Comparison of ENCODE assay signal across 1 cellular context in the genomic region with DNA sequence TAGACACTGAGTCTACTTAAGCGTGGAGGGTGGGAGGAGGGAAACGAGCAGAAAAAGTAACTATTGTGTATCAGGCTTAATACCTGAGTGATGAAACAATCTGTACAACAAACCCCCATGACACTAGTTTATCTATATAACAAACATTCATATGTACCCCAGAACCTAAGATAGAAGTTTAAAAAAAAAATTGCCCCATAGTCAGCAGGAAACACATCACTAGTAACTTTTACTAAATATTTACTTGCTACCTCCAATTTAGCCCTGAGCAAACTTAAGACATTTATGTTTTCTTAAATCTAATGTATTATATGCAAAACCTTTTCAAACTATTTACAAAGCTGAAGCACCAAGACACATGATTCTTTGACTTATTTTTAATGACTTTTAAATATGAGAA.
TF ChIP-seq lines count a peak whose summit lies in the region.

No MANE protein-coding gene starts in this region.

TF ChIP-seq in GM12878, 131 proteins besides CTCF, POLR2A, EP300 and RAD21:
- no peak for TF ChIP-seq E2F8 (IDR thresholded peaks at IDR 0.05; ENCODE audit: low read depth, partially characterized antibody)
- no peak for TF ChIP-seq TAF1 (IDR thresholded peaks at IDR 0.05; ENCODE audit: borderline replicate concordance, low read depth, low read length)
- TF ChIP-seq CREB1 (IDR thresholded peaks at IDR 0.05; ENCODE audit: low read depth) = no peak
- no peak for TF ChIP-seq EED (IDR thresholded peaks at IDR 0.05; ENCODE audit: low read depth)
- TF ChIP-seq MYC (IDR thresholded peaks at IDR 0.05; ENCODE audit: insufficient read depth, insufficient read length, insufficient replicate concordance, low read length, severe bottlenecking) = no peak
- no peak for TF ChIP-seq ZNF207 (IDR thresholded peaks at IDR 0.05; ENCODE audit: borderline replicate concordance)
- no peak for TF ChIP-seq RFX5 (IDR thresholded peaks at IDR 0.05; ENCODE audit: low read depth, low read length)
- no peak for TF ChIP-seq ETV6 (conservative IDR thresholded peaks at IDR 0.05 in 1 of 2, IDR thresholded peaks at IDR 0.05 in 1 of 2; ENCODE audit: borderline replicate concordance in 1 of 2, low read depth in 1 of 2)
- no peak for TF ChIP-seq NFXL1 (IDR thresholded peaks at IDR 0.05; ENCODE audit: borderline replicate concordance)
- no peak for TF ChIP-seq ASH2L (IDR thresholded peaks at IDR 0.05; ENCODE audit: borderline replicate concordance, low read depth)
- no peak for TF ChIP-seq BCLAF1 (IDR thresholded peaks at IDR 0.05)
- no peak for TF ChIP-seq ZBTB40 (IDR thresholded peaks at IDR 0.05; ENCODE audit: borderline replicate concordance)
- TF ChIP-seq, protein P1, sequence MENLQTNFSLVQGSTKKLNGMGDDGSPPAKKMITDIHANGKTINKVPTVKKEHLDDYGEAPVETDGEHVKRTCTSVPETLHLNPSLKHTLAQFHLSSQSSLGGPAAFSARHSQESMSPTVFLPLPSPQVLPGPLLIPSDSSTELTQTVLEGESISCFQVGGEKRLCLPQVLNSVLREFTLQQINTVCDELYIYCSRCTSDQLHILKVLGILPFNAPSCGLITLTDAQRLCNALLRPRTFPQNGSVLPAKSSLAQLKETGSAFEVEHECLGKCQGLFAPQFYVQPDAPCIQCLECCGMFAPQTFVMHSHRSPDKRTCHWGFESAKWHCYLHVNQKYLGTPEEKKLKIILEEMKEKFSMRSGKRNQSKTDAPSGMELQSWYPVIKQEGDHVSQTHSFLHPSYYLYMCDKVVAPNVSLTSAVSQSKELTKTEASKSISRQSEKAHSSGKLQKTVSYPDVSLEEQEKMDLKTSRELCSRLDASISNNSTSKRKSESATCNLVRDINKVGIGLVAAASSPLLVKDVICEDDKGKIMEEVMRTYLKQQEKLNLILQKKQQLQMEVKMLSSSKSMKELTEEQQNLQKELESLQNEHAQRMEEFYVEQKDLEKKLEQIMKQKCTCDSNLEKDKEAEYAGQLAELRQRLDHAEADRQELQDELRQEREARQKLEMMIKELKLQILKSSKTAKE (IDR thresholded peaks at IDR 0.05; ENCODE audit: low read depth, poor library complexity, severe bottlenecking) = no peak
- TF ChIP-seq SIN3A (IDR thresholded peaks at IDR 0.05; ENCODE audit: low read depth, low read length) = no peak
- TF ChIP-seq SMAD5 (IDR thresholded peaks at IDR 0.05; ENCODE audit: low read depth) = no peak
- TF ChIP-seq KAT2A (conservative IDR thresholded peaks at IDR 0.05; ENCODE audit: control insufficient read depth, low read depth, low read length) = no peak
- TF ChIP-seq CEBPB (IDR thresholded peaks at IDR 0.05; ENCODE audit: borderline replicate concordance in 1 of 2, low read depth in 2 of 2, low read length in 2 of 2) = no peak
